In the genomic region with DNA sequence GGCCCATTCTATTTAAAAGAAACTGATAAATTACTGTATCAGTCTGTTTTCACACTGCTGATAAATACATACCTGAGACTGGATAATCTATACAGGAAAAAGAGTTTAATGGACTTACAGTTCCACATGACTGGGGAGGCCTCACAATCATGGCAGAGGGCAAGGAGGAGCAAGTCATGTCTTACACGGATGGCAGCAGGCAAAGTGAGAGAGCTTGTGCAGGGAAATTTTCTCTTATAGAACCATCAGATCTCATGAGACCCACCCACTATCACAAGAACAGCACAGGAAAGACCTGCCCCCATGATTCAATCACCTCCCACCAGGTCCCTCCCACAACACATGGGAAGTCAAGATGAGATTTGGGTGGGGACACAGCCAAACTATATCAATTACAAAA, we compare ENCODE assay signal across 13 cellular contexts. TPM values are rescaled to one million over a fixed set of nuclear protein-coding genes. Genes with fewer than 3 reads are reported as not detected.
"Had no signal": no experiment of that assay in that cellular context is flagged by ENCODE, and none has a peak within 500 bp of the region (broad histone marks: within the 10 kb centered on the region; RNA-seq: fewer than 3 reads in every experiment).

No MANE protein-coding gene starts in this region.

RNA-seq across cellular contexts. Expression of gene CAMK2N2, which starts 5.9 kb away (rescaled TPM):
- total RNA-seq: activated B cell treated with CpG ODN at 0.5 μM for 24 hours; activated CD4-positive, alpha-beta T cell treated with anti-CD3 and anti-CD28 coated beads, Interleukin-2, amount 10 ng/mL, durations not matched to agents 7 days and 5 days; activated CD8-positive, alpha-beta T cell treated with anti-CD3 and anti-CD28 coated beads, Interleukin-2, amount 10 ng/mL, durations not matched to agents 7 days and 5 days had no signal

RNA-seq across cellular contexts. Expression of gene ECE2, which starts 8.6 kb away (rescaled TPM):
- total RNA-seq: activated B cell treated with CpG ODN at 0.5 μM for 24 hours; activated CD4-positive, alpha-beta memory T cell treated with anti-CD3 and anti-CD28 coated beads for 36 hours; activated CD4-positive, alpha-beta memory T cell treated with anti-CD3 and anti-CD28 coated beads, Interleukin-2, amount 10 ng/mL, durations not matched to agents 7 days and 5 days; activated CD4-positive, alpha-beta T cell treated with anti-CD3 and anti-CD28 coated beads for 36 hours; activated CD4-positive, alpha-beta T cell treated with anti-CD3 and anti-CD28 coated beads, Interleukin-2, amount 10 ng/mL, durations not matched to agents 24 days and 14 days; activated CD4-positive, alpha-beta T cell treated with anti-CD3 and anti-CD28 coated beads, Interleukin-2, amount 10 ng/mL, durations not matched to agents 7 days and 5 days; activated CD8-positive, alpha-beta memory T cell treated with anti-CD3 and anti-CD28 coated beads for 36 hours; activated CD8-positive, alpha-beta memory T cell treated with anti-CD3 and anti-CD28 coated beads, Interleukin-2, amount 10 ng/mL, durations not matched to agents 7 days and 5 days; activated CD8-positive, alpha-beta T cell treated with anti-CD3 and anti-CD28 coated beads for 36 hours; activated CD8-positive, alpha-beta T cell treated with anti-CD3 and anti-CD28 coated beads, Interleukin-2, amount 10 ng/mL, durations not matched to agents 7 days and 5 days; T-helper 1 cell treated with Interleukin-12 subunit alpha and Interleukin-12 subunit beta and Interleukin-4 antibody, amounts not matched to agents 30 ng/mL and 1 ng/mL, for 36 hours; T-helper 17 cell; T-helper 2 cell treated with Interferon-gamma antibody and Interleukin-4, amounts not matched to agents 100 ng/mL and 5 ng/mL, for 36 hours had no signal
